In the genomic region with DNA sequence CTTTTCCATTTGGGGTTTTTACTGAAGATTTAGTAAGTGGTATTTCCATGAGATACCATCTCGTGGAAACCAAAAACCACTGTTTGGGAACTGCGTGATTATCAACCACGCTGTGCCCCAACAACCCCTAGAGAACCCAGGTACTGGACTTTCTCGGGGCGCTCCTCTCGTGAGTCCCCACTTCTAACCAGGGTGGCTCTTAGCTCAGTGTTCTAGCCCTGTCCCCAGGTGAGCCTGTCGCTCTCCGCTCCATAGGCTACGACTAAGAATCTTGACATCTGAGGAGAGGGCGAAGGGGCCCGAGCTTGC, we compare ENCODE assay signal across 8 cellular contexts. TPM values are rescaled to one million over a fixed set of nuclear protein-coding genes. Genes with fewer than 3 reads are reported as not detected.
DNase-seq lines count a peak whose midpoint lies in the region; ATAC-seq and TF ChIP-seq lines count a peak whose summit lies in the region.

No MANE protein-coding gene starts in this region.

- TF ChIP-seq CTCF in MCF 10A (IDR thresholded peaks at IDR 0.05; ENCODE audit: unreplicated experiment) = no peak

- H3K27me3 ChIP-seq in aorta (ENCODE audit: control insufficient read depth in 1 of 2, insufficient read depth in 2 of 2, low read length in 1 of 2) = no peaks in the 10 kb centered on the region

- no TSS peak for BruUV-seq in MCF 10A (replicated peaks; lab: Mats Ljungman, UMichigan)

- POLR2A ChIA-PET in MCF 10A (lab: Yijun Ruan, JAX) = interaction anchor here (0.5 to 2.5 kb wide), 15 partner anchors 9 to 474 kb away, joined by 3 to 19 read pairs (median 3); partner anchors contain the start of gene TMBIM6

- H3K36me3 ChIP-seq in aorta (ENCODE audit: control insufficient read depth in 1 of 2, insufficient read depth in 2 of 2, low read length in 1 of 2) = peaks cover 0 to 4% of the 10 kb centered on the region in 2 donors

- intact Hi-C loops in MCF 10A (cut with micrococcal nuclease) = loop anchor here (5.0 kb wide), 1 partner anchor 210 kb away; no protein-coding TSS in a partner anchor
- intact Hi-C loops in aorta (cut with DNase I) = no loop called here

- H3K4me3 Mint-ChIP-seq in MCF 10A (ENCODE audit: unreplicated experiment) (peak overlapping the region; percentile 90), memory B cell (peak overlapping the region; percentile 100)

- H3K9me3 Mint-ChIP-seq in MCF 10A (ENCODE audit: unreplicated experiment) = no peaks in the 10 kb centered on the region
- H3K9me3 Mint-ChIP-seq in memory B cell = no peaks in the 10 kb centered on the region

- H3K4me1 Mint-ChIP-seq in MCF 10A (ENCODE audit: insufficient read depth, unreplicated experiment) = peaks cover 14% of the 10 kb centered on the region
- peaks cover 26% of the 10 kb centered on the region for H3K4me1 Mint-ChIP-seq in memory B cell

- CTCF ChIA-PET in MCF 10A (lab: Yijun Ruan, JAX) = interaction anchor here (0.6 to 2.0 kb wide), 8 partner anchors 8 to 271 kb away, joined by 3 to 20 read pairs (median 4); no protein-coding TSS in a partner anchor

- peak overlapping the region; percentile 72 to 73 for H3K4me3 ChIP-seq in aorta (ENCODE audit: low read length in 2 of 2)

- no peak for DNase-seq in MCF 10A (ENCODE audit: unreplicated experiment)
- DNase-seq in memory B cell (ENCODE audit: low spot score in 2 of 2) = no peak
- no peak for DNase-seq in aorta
- no peak for DNase-seq in medulla oblongata (ENCODE audit: extremely low spot score)
- DNase-seq in ureter (ENCODE audit: low spot score) = no peak

- H3K27me3 Mint-ChIP-seq in MCF 10A (ENCODE audit: insufficient read depth, unreplicated experiment) = no peaks in the 10 kb centered on the region
- no peaks in the 10 kb centered on the region for H3K27me3 Mint-ChIP-seq in memory B cell

- no peak overlapping the region for H3K27ac ChIP-seq in aorta (ENCODE audit: low read depth in 1 of 2, low read length in 2 of 2)

- 2 to 4% methylated on average over 11 of the region's 11 CpGs for WGBS in aorta, 2 donors

- peak overlapping the region; percentile 98 for H3K27ac Mint-ChIP-seq in MCF 10A (ENCODE audit: low read depth, unreplicated experiment)
- H3K27ac Mint-ChIP-seq in memory B cell = peak overlapping the region; percentile 98

- H3K4me1 ChIP-seq in aorta (ENCODE audit: control insufficient read depth in 1 of 2, insufficient read depth in 2 of 2, low read length in 2 of 2) = peaks cover 0 to 4% of the 10 kb centered on the region in 2 donors

- ATAC-seq in GM18511 (IDR thresholded peaks at IDR 0.05; ENCODE audit: unreplicated experiment) (peak; percentile 17), HG03378 (IDR thresholded peaks at IDR 0.05; ENCODE audit: unreplicated experiment) (peak; percentile 5), memory B cell (ENCODE audit: low read depth) (no peak), aorta (ENCODE audit: low FRiP score) (no peak), GM19023 (IDR thresholded peaks at IDR 0.05; ENCODE audit: unreplicated experiment) (no peak)

- H3K36me3 Mint-ChIP-seq in MCF 10A (ENCODE audit: insufficient read depth, unreplicated experiment) (peaks cover 21% of the 10 kb centered on the region), memory B cell (peaks cover 12% of the 10 kb centered on the region)

- H3K9me3 ChIP-seq in aorta (ENCODE audit: control insufficient read depth, low read length) = no peaks in the 10 kb centered on the region

RNA-seq across cellular contexts. Expression of gene MCRS1, which starts 0.7 kb away (rescaled TPM):
- total RNA-seq in MCF 10A (2022) = 34.3 and 58.7 TPM in 2 replicates
- 10 to 100 TPM; 34.7 to 44.0 TPM for total RNA-seq in aorta
- 10 to 100 TPM; 27.5 to 99.2 TPM for polyA plus RNA-seq in aorta
- total RNA-seq in ureter = 55.4 TPM

RNA-seq across cellular contexts. Expression of gene KCNH3, which starts 28.4 kb away (rescaled TPM):
- total RNA-seq in MCF 10A (2022) = not detected in 2 replicates
- total RNA-seq in aorta = 1 to 10 TPM in 1 of 2 donors, under 1 TPM in 1; 0.10 to 1.7 TPM
- polyA plus RNA-seq in aorta = 1 to 10 TPM in 1 of 2 donors, under 1 TPM in 1; 0.31 to 1.5 TPM
- total RNA-seq in ureter = 1.1 TPM

RNA-seq across cellular contexts. Expression of gene FAM186B, which starts 38.2 kb away (rescaled TPM):
- total RNA-seq in MCF 10A (2022) (0.30 and 0.64 TPM in 2 replicates), aorta (under 1 TPM; 0.23 to 0.30 TPM), ureter (1.2 TPM)
- under 1 TPM in 1 of 2 donors, not detected in 1; 0.26 TPM for polyA plus RNA-seq in aorta

RNA-seq across cellular contexts. Expression of gene PRPF40B, which starts 56.1 kb away (rescaled TPM):
- total RNA-seq in MCF 10A (2022) = 41.8 and 48.5 TPM in 2 replicates
- 10 to 100 TPM; 28.2 to 41.0 TPM for total RNA-seq in aorta
- polyA plus RNA-seq in aorta = 10 to 100 TPM; 11.3 to 69.0 TPM
- total RNA-seq in ureter = 44.4 TPM

Comparison
In these comparisons a context has a peak if more than half of its experiments do, and no peak if none do; other contexts are left out.
1. ATAC-seq: peak in GM18511 (single experiment) and HG03378 (single experiment); none in memory B cell (single experiment), aorta (single experiment) and GM19023 (single experiment).